In genomic region chr9:129174102-129174723, GRCh38 we compare ENCODE assay signal across 1 cellular context.
TF ChIP-seq lines count a peak whose summit lies in the region.

No MANE protein-coding gene starts in this region.

TF ChIP-seq in HEK293, 187 proteins besides CTCF, POLR2A, EP300 and RAD21 (continued from another document and continues in another):
- TF ChIP-seq HIC1 (tag by site-specific recombination; IDR thresholded peaks at IDR 0.05) (no peak), ZNF311 (tag by site-specific recombination; IDR thresholded peaks at IDR 0.05; ENCODE audit: borderline replicate concordance) (no peak), ZNF560 (tag by site-specific recombination; IDR thresholded peaks at IDR 0.05; ENCODE audit: borderline replicate concordance) (no peak), PRDM1 (tag by site-specific recombination; IDR thresholded peaks at IDR 0.05) (no peak), IKZF3 (tag by site-specific recombination; IDR thresholded peaks at IDR 0.05) (peak; percentile 98), ZBTB6 (tag by site-specific recombination; IDR thresholded peaks at IDR 0.05) (0 out of 2 replicates have a peak, but pooled peaks have one; percentile 14), ZNF416 (tag by site-specific recombination; IDR thresholded peaks at IDR 0.05) (no peak), INSM2 (tag by site-specific recombination; IDR thresholded peaks at IDR 0.05) (no peak), KLF7 (tag by site-specific recombination; IDR thresholded peaks at IDR 0.05; ENCODE audit: borderline replicate concordance) (peak; percentile 52; the same call in 1 of the 2 replicates), PATZ1 (tag by site-specific recombination; IDR thresholded peaks at IDR 0.05) (peak; percentile 91), ZSCAN18 (tag by site-specific recombination; IDR thresholded peaks at IDR 0.05) (no peak), ZNF24 (tag by site-specific recombination; IDR thresholded peaks at IDR 0.05) (no peak), SP3 (tag by site-specific recombination; IDR thresholded peaks at IDR 0.05) (peak; percentile 22), ZBTB8A (tag by site-specific recombination; IDR thresholded peaks at IDR 0.05) (no peak; the same call in 1 of the 2 replicates), ZNF10 (tag by site-specific recombination; IDR thresholded peaks at IDR 0.05) (no peak), ZNF426 (tag by site-specific recombination; IDR thresholded peaks at IDR 0.05) (no peak), ZFHX2 (tag by site-specific recombination; conservative IDR thresholded peaks at IDR 0.05) (peak; percentile 96), ZNF610 (tag by site-specific recombination; IDR thresholded peaks at IDR 0.05; ENCODE audit: borderline replicate concordance) (peak; percentile 28; the same call in 1 of the 2 replicates), ZNF510 (tag by site-specific recombination; IDR thresholded peaks at IDR 0.05; ENCODE audit: insufficient replicate concordance) (no peak), BCL11B (tag by site-specific recombination; IDR thresholded peaks at IDR 0.05; ENCODE audit: low read depth) (peak; percentile 41; the same call in 1 of the 2 replicates), ZNF274 (IDR thresholded peaks at IDR 0.05; ENCODE audit: low read length) (no peak), ZNF274 (tag by site-specific recombination; IDR thresholded peaks at IDR 0.05; ENCODE audit: borderline replicate concordance) (no peak), FEZF1 (tag by site-specific recombination; IDR thresholded peaks at IDR 0.05) (no peak), ZNF398 (tag by site-specific recombination; IDR thresholded peaks at IDR 0.05) (peak; percentile 98), ZNF133 (tag by site-specific recombination; IDR thresholded peaks at IDR 0.05) (no peak), SCRT2 (tag by site-specific recombination; IDR thresholded peaks at IDR 0.05) (no peak), ZNF664 (tag by site-specific recombination; IDR thresholded peaks at IDR 0.05) (no peak), ZNF138 (tag by site-specific recombination; IDR thresholded peaks at IDR 0.05; ENCODE audit: borderline replicate concordance) (no peak), ZBTB49 (tag by site-specific recombination; IDR thresholded peaks at IDR 0.05; ENCODE audit: low read depth) (no peak), ZSCAN5A (tag by site-specific recombination; IDR thresholded peaks at IDR 0.05) (no peak), ZNF707 (tag by site-specific recombination; IDR thresholded peaks at IDR 0.05) (no peak), SETDB1 (IDR thresholded peaks at IDR 0.05; ENCODE audit: insufficient read length, low read length) (no peak), HOXC10 (CRISPR knock-in tag; IDR thresholded peaks at IDR 0.05) (no peak), ZNF354C (tag by site-specific recombination; IDR thresholded peaks at IDR 0.05; ENCODE audit: borderline replicate concordance, low read depth) (no peak), ZSCAN4 (tag by site-specific recombination; IDR thresholded peaks at IDR 0.05) (peak; percentile 9; the same call in 1 of the 2 replicates), ZNF747 (tag by site-specific recombination; IDR thresholded peaks at IDR 0.05) (no peak), REPIN1 (tag by site-specific recombination; IDR thresholded peaks at IDR 0.05; ENCODE audit: low read depth) (no peak), ZNF596 (tag by site-specific recombination; IDR thresholded peaks at IDR 0.05) (0 out of 2 replicates have a peak, but pooled peaks have one; percentile 28), ZNF624 (tag by site-specific recombination; IDR thresholded peaks at IDR 0.05) (no peak), ZFP37 (tag by site-specific recombination; IDR thresholded peaks at IDR 0.05) (peak; percentile 52; the same call in 1 of the 2 replicates), ZNF785 (tag by site-specific recombination; IDR thresholded peaks at IDR 0.05) (peak; percentile 46; the same call in 1 of the 2 replicates), TRIM28 (IDR thresholded peaks at IDR 0.05; ENCODE audit: borderline replicate concordance, low read length) (no peak), ZNF677 (tag by site-specific recombination; IDR thresholded peaks at IDR 0.05) (no peak), BCL11A (tag by site-specific recombination; IDR thresholded peaks at IDR 0.05; ENCODE audit: low read depth) (peak; percentile 12; the same call in 1 of the 2 replicates), ZNF280C (tag by site-specific recombination; IDR thresholded peaks at IDR 0.05) (no peak)
